ENCODE assay signal across 8 cellular contexts in genomic region chr12:62191747-62192485, GRCh38.
DNase-seq lines count a peak whose midpoint lies in the region; ATAC-seq and TF ChIP-seq lines count a peak whose summit lies in the region.

No MANE protein-coding gene starts in this region.

- H3K27ac Mint-ChIP-seq in effector memory CD8-positive, alpha-beta T cell = no peak overlapping the region

- H3K4me1 ChIP-seq in thyroid gland = peaks cover 16 to 26% of the 10 kb centered on the region in 2 donors

- H3K27ac ChIP-seq in thyroid gland = no peak overlapping the region

- H3K9me3 ChIP-seq in thyroid gland = no peaks in the 10 kb centered on the region

- H3K4me1 Mint-ChIP-seq in effector memory CD8-positive, alpha-beta T cell (ENCODE audit: low read depth in 2 of 2) = peaks cover 16 to 23% of the 10 kb centered on the region in 2 donors

- peak overlapping the region in 2 of 3 donors; percentile 8 to 15 for H3K4me3 ChIP-seq in thyroid gland (replicated peaks in 1 of 3)

- peak overlapping the region; percentile 76 to 82 for H3K4me3 Mint-ChIP-seq in effector memory CD8-positive, alpha-beta T cell

- 1 to 3% methylated on average over 32 to 46 of the region's 46 CpGs for WGBS in thyroid gland, 2 donors

- H3K9me3 Mint-ChIP-seq in effector memory CD8-positive, alpha-beta T cell = no peaks in the 10 kb centered on the region

- H3K36me3 ChIP-seq in thyroid gland = no peaks in the 10 kb centered on the region

- peaks cover 4% of the 10 kb centered on the region for H3K27me3 ChIP-seq in thyroid gland

- no peak for TF ChIP-seq POLR2A in thyroid gland (IDR thresholded peaks at IDR 0.05)

- intact Hi-C loops in thyroid gland (cut with DNase I) = no loop called here

- ATAC-seq in effector memory CD8-positive, alpha-beta T cell (replicated peaks) = peak; percentile 29
- ATAC-seq in HG02678 (IDR thresholded peaks at IDR 0.05; ENCODE audit: unreplicated experiment) = no peak

- H3K27me3 Mint-ChIP-seq in effector memory CD8-positive, alpha-beta T cell = peaks cover 38 to 50% of the 10 kb centered on the region in 2 donors

- DNase-seq in NCI-H524 (lab: John Stamatoyannopoulos, UW) (peak; percentile 24 to 63), NCI-H524 treated with DMSO at 0.1 percent for 48 hours (lab: John Stamatoyannopoulos, UW) (no peak), T1000 (lab: John Stamatoyannopoulos, UW) (peak; percentile 45), myocyte (ENCODE audit: low read depth) (peak; percentile 5), thyroid gland (peak; percentile 3 to 21), NCI-H1092 treated with DMSO at 0.1 percent for 48 hours (lab: John Stamatoyannopoulos, UW) (no peak)
- peak in 1 of 3 experiments; percentile 0 for DNase-seq in effector memory CD8-positive, alpha-beta T cell

- no peak for TF ChIP-seq CTCF in thyroid gland (IDR thresholded peaks at IDR 0.05)

- H3K36me3 Mint-ChIP-seq in effector memory CD8-positive, alpha-beta T cell (ENCODE audit: insufficient read depth) = no peaks in the 10 kb centered on the region

Comparison
In these comparisons a context has a peak if more than half of its experiments do, and no peak if none do; other contexts are left out.
1. DNase-seq: peak in NCI-H524 (2 of 2), T1000 (single experiment), myocyte (single experiment) and thyroid gland (2 of 2); none in NCI-H524 treated with DMSO at 0.1 percent for 48 hours (single experiment) and NCI-H1092 treated with DMSO at 0.1 percent for 48 hours (single experiment).